Comparison of ENCODE assay signal across 32 cellular contexts in genomic region chr3:52504977-52505376, GRCh38. TPM values are rescaled to one million over a fixed set of nuclear protein-coding genes. Genes with fewer than 3 reads are reported as not detected.
"Had no signal": no experiment of that assay in that cellular context is flagged by ENCODE, and none has a peak within 500 bp of the region (broad histone marks: within the 10 kb centered on the region; RNA-seq: fewer than 3 reads in every experiment).

No MANE protein-coding gene starts in this region.

- ATAC-seq: activated CD4-positive, alpha-beta T cell treated with anti-CD3 and anti-CD28 coated beads for 36 hours; activated CD4-positive, CD25-positive, alpha-beta regulatory T cell treated with anti-CD3 and anti-CD28 coated beads, Interleukin-2, amount 50 U/mL, for 24 hours; activated naive CD4-positive, alpha-beta T cell treated with anti-CD3 and anti-CD28 coated beads, Interleukin-2, amount 50 U/mL, for 72 hours; activated T-cell treated with anti-CD3 and anti-CD28 coated beads, Interleukin-2, amount 50 U/mL, for 72 hours; foreskin keratinocyte; gastrocnemius medialis; heart left ventricle; T-helper 17 cell had no signal

- H3K4me1 ChIP-seq: ascending aorta, breast epithelium, colonic mucosa, esophagus muscularis mucosa, foreskin keratinocyte, gastrocnemius medialis had no signal

- H3K36me3 ChIP-seq: ascending aorta, breast epithelium, cardiac muscle cell, colonic mucosa, gastrocnemius medialis, WERI-Rb-1 had no signal

- H3K27me3 ChIP-seq: ascending aorta, breast epithelium, cardiac muscle cell, colonic mucosa, esophagus muscularis mucosa, foreskin keratinocyte, gastrocnemius medialis, heart left ventricle had no signal

- H3K4me3 ChIP-seq: ascending aorta, breast epithelium, cardiac muscle cell, colonic mucosa, esophagus muscularis mucosa, gastrocnemius medialis, heart left ventricle had no signal

- DNase-seq: activated B cell treated with CpG ODN at 0.5 μM for 24 hours; activated CD4-positive, alpha-beta memory T cell treated with anti-CD3 and anti-CD28 coated beads, Interleukin-2, amount 10 ng/mL, durations not matched to agents 7 days and 5 days; activated CD4-positive, alpha-beta T cell treated with anti-CD3 and anti-CD28 coated beads for 36 hours; activated CD4-positive, alpha-beta T cell treated with anti-CD3 and anti-CD28 coated beads, Interleukin-2, amount 10 ng/mL, durations not matched to agents 24 days and 14 days; activated CD8-positive, alpha-beta memory T cell treated with anti-CD3 and anti-CD28 coated beads, Interleukin-2, amount 50 U/mL, for 48 hours; activated gamma-delta T cell; activated naive CD4-positive, alpha-beta T cell; activated naive CD4-positive, alpha-beta T cell treated with anti-CD3 and anti-CD28 coated beads, Interleukin-2, amount 10 ng/mL, durations not matched to agents 7 days and 5 days; activated naive CD8-positive, alpha-beta T cell treated with anti-CD3 and anti-CD28 coated beads, Interleukin-2, amount 10 ng/mL, durations not matched to agents 7 days and 5 days; activated T-cell treated with anti-CD3 and anti-CD28 coated beads for 4 hours; activated T-cell treated with anti-CD3 and anti-CD28 coated beads, Interleukin-2, amount 50 U/mL, for 24 hours; activated T-cell treated with anti-CD3 and anti-CD28 coated beads, Interleukin-2, amount 50 U/mL, for 72 hours; central memory CD4-positive, alpha-beta T cell; cerebellar nuclear complex; colonic mucosa; effector CD8-positive, alpha-beta T cell; erythroblast; foreskin keratinocyte; gastrocnemius medialis; glutamatergic neuron; heart left ventricle; T-helper 1 cell; T-helper 17 cell; T1000; WERI-Rb-1 had no signal

- H3K9me3 ChIP-seq: ascending aorta, breast epithelium, colonic mucosa, esophagus muscularis mucosa, gastrocnemius medialis, heart left ventricle had no signal

- FAIRE-seq: endometrium had no signal

- H3K27ac ChIP-seq: ascending aorta, breast epithelium, cardiac muscle cell, colonic mucosa, esophagus muscularis mucosa, foreskin keratinocyte, gastrocnemius medialis, heart left ventricle, WERI-Rb-1 had no signal

RNA-seq across cellular contexts. Expression of gene STAB1, which starts 9.8 kb away (rescaled TPM):
- total RNA-seq: activated CD4-positive, alpha-beta memory T cell treated with anti-CD3 and anti-CD28 coated beads, Interleukin-2, amount 10 ng/mL, durations not matched to agents 7 days and 5 days; foreskin keratinocyte had no signal
- polyA plus RNA-seq: cardiac muscle cell had no signal

RNA-seq across cellular contexts. Expression of gene UQCC5, which starts 31.4 kb away (rescaled TPM):
- total RNA-seq: ascending aorta had no signal

RNA-seq across cellular contexts. Expression of gene TNNC1, which starts 51.1 kb away (rescaled TPM):
- total RNA-seq: activated B cell treated with CpG ODN at 0.5 μM for 24 hours, foreskin keratinocyte had no signal
